ENCODE assay signal across 1 cellular context in genomic region chr4:25223770-25224375, GRCh38.
TF ChIP-seq lines count a peak whose summit lies in the region.

No MANE protein-coding gene starts in this region.

TF ChIP-seq in HEK293, 187 proteins besides CTCF, POLR2A, EP300 and RAD21 (continued from another document and continues in another):
- TF ChIP-seq PBX3 (CRISPR knock-in tag; IDR thresholded peaks at IDR 0.05) (no peak), ZXDB (tag by site-specific recombination; IDR thresholded peaks at IDR 0.05) (0 out of 2 replicates have a peak, but pooled peaks have one; percentile 22), ZNF18 (tag by site-specific recombination; IDR thresholded peaks at IDR 0.05) (no peak), ZNF776 (tag by site-specific recombination; IDR thresholded peaks at IDR 0.05; ENCODE audit: borderline replicate concordance) (no peak), ZBTB20 (tag by site-specific recombination; IDR thresholded peaks at IDR 0.05) (no peak), SCRT2 (tag by site-specific recombination; IDR thresholded peaks at IDR 0.05) (peak; percentile 72), ZNF843 (tag by site-specific recombination; IDR thresholded peaks at IDR 0.05) (no peak), ZNF704 (tag by site-specific recombination; IDR thresholded peaks at IDR 0.05) (no peak), ZNF114 (tag by site-specific recombination; IDR thresholded peaks at IDR 0.05) (no peak), PRDM4 (tag by site-specific recombination; IDR thresholded peaks at IDR 0.05) (no peak), TSHZ1 (tag by site-specific recombination; IDR thresholded peaks at IDR 0.05; ENCODE audit: borderline replicate concordance) (0 out of 2 replicates have a peak, but pooled peaks have one; percentile 12), WT1 (tag by site-specific recombination; IDR thresholded peaks at IDR 0.05) (no peak), ZNF221 (tag by site-specific recombination; IDR thresholded peaks at IDR 0.05; ENCODE audit: borderline replicate concordance) (0 out of 2 replicates have a peak, but pooled peaks have one; percentile 74), ZNF580 (tag by site-specific recombination; IDR thresholded peaks at IDR 0.05) (peak; percentile 54), ZNF391 (tag by site-specific recombination; IDR thresholded peaks at IDR 0.05; ENCODE audit: borderline replicate concordance, low read depth) (peak; percentile 85; the same call in 1 of the 2 replicates), ZNF140 (tag by site-specific recombination; IDR thresholded peaks at IDR 0.05) (no peak), ZNF362 (tag by site-specific recombination; IDR thresholded peaks at IDR 0.05) (no peak), HOXC10 (CRISPR knock-in tag; IDR thresholded peaks at IDR 0.05) (no peak), ZNF510 (tag by site-specific recombination; IDR thresholded peaks at IDR 0.05; ENCODE audit: insufficient replicate concordance) (peak; percentile 50), KLF7 (tag by site-specific recombination; IDR thresholded peaks at IDR 0.05; ENCODE audit: borderline replicate concordance) (no peak), KLF17 (tag by site-specific recombination; IDR thresholded peaks at IDR 0.05) (no peak), GFI1B (tag by site-specific recombination; IDR thresholded peaks at IDR 0.05) (no peak), ZSCAN18 (tag by site-specific recombination; IDR thresholded peaks at IDR 0.05) (no peak), ZNF792 (tag by site-specific recombination; IDR thresholded peaks at IDR 0.05) (no peak), ZNF585B (tag by site-specific recombination; IDR thresholded peaks at IDR 0.05) (peak; percentile 28; the same call in 1 of the 2 replicates), ZNF223 (tag by site-specific recombination; IDR thresholded peaks at IDR 0.05) (no peak), ZSCAN16 (tag by site-specific recombination; IDR thresholded peaks at IDR 0.05) (no peak), ZNF548 (tag by site-specific recombination; IDR thresholded peaks at IDR 0.05) (no peak), ZNF530 (tag by site-specific recombination; IDR thresholded peaks at IDR 0.05; ENCODE audit: low read depth) (no peak), KLF1 (tag by site-specific recombination; IDR thresholded peaks at IDR 0.05) (no peak), ZNF560 (tag by site-specific recombination; IDR thresholded peaks at IDR 0.05; ENCODE audit: borderline replicate concordance) (peak; percentile 65), SP7 (tag by site-specific recombination; IDR thresholded peaks at IDR 0.05) (peak; percentile 42; the same call in 1 of the 2 replicates), PRDM1 (tag by site-specific recombination; IDR thresholded peaks at IDR 0.05) (no peak), TCF7L2 (IDR thresholded peaks at IDR 0.05; ENCODE audit: borderline replicate concordance, low read depth, low read length) (no peak), ZSCAN23 (tag by site-specific recombination; IDR thresholded peaks at IDR 0.05) (no peak), ZNF169 (tag by site-specific recombination; IDR thresholded peaks at IDR 0.05) (peak; percentile 95), SP2 (tag by site-specific recombination; IDR thresholded peaks at IDR 0.05) (no peak), ZNF175 (tag by site-specific recombination; IDR thresholded peaks at IDR 0.05) (no peak), ZFP37 (tag by site-specific recombination; IDR thresholded peaks at IDR 0.05) (0 out of 2 replicates have a peak, but pooled peaks have one; percentile 56), ZNF354C (tag by site-specific recombination; IDR thresholded peaks at IDR 0.05; ENCODE audit: borderline replicate concordance, low read depth) (no peak), ZBTB10 (tag by site-specific recombination; IDR thresholded peaks at IDR 0.05) (no peak), ZNF529 (tag by site-specific recombination; IDR thresholded peaks at IDR 0.05; ENCODE audit: insufficient replicate concordance) (peak; percentile 85), PATZ1 (tag by site-specific recombination; IDR thresholded peaks at IDR 0.05) (no peak), ZNF561 (tag by site-specific recombination; IDR thresholded peaks at IDR 0.05; ENCODE audit: borderline replicate concordance) (0 out of 2 replicates have a peak, but pooled peaks have one; percentile 34)
